8 cellular contexts compared by ENCODE assay signal in genomic region chr17:27540300-27541105, GRCh38.
A peak's percentile ranks its signal among the peaks of the same experiment; 100 is the strongest.
DNase-seq lines count a peak whose midpoint lies in the region; ATAC-seq and TF ChIP-seq lines count a peak whose summit lies in the region.

No MANE protein-coding gene starts in this region.

- no peaks in the 10 kb centered on the region for H3K9me3 ChIP-seq in Karpas-422 (ENCODE audit: low read length)

- TF ChIP-seq CTCF in AG09309 (IDR thresholded peaks at IDR 0.05; ENCODE audit: control insufficient read depth, insufficient read depth, low read depth, low read length, missing control alignments): no peak
- TF ChIP-seq CTCF in epithelial cell of proximal tubule (conservative IDR thresholded peaks at IDR 0.05; ENCODE audit: low read depth, low read length): no peak
- no peak for TF ChIP-seq CTCF in nephron progenitor cell (IDR thresholded peaks at IDR 0.05)

- no peaks in the 10 kb centered on the region for H3K36me3 Mint-ChIP-seq in nephron progenitor cell (ENCODE audit: low read depth)
- peaks cover 2% of the 10 kb centered on the region for H3K36me3 Mint-ChIP-seq in effector memory CD8-positive, alpha-beta T cell (ENCODE audit: insufficient read depth)

- H3K4me2 ChIP-seq in Karpas-422 (ENCODE audit: low read depth, low read length, poor library complexity, severe bottlenecking): no peak overlapping the region

- no peaks in the 10 kb centered on the region for H3K27me3 ChIP-seq in Karpas-422 (ENCODE audit: low read length)

- H3K4me1 ChIP-seq in Karpas-422 (ENCODE audit: low read length): peaks cover 8% of the 10 kb centered on the region

- H3K4me1 Mint-ChIP-seq in nephron progenitor cell: peaks cover 53% of the 10 kb centered on the region
- peaks cover 46 to 60% of the 10 kb centered on the region in 2 donors for H3K4me1 Mint-ChIP-seq in effector memory CD8-positive, alpha-beta T cell (ENCODE audit: low read depth in 2 of 2)

- H3K27me3 Mint-ChIP-seq in nephron progenitor cell (ENCODE audit: low read depth, poor library complexity): peaks cover 9% of the 10 kb centered on the region
- no peaks in the 10 kb centered on the region for H3K27me3 Mint-ChIP-seq in effector memory CD8-positive, alpha-beta T cell

- H3K9me2 ChIP-seq in Karpas-422 (replicated peaks; ENCODE audit: insufficient read depth, low read length): no peaks in the 10 kb centered on the region

- no peaks in the 10 kb centered on the region for H3K79me2 ChIP-seq in Karpas-422 (ENCODE audit: low read length)

- H3K4me3 Mint-ChIP-seq in nephron progenitor cell: no peak overlapping the region
- no peak overlapping the region for H3K4me3 Mint-ChIP-seq in effector memory CD8-positive, alpha-beta T cell

- ATAC-seq in HG03159 (IDR thresholded peaks at IDR 0.05; ENCODE audit: unreplicated experiment) (no peak), HG02623 (IDR thresholded peaks at IDR 0.05; ENCODE audit: unreplicated experiment) (no peak)
- ATAC-seq in effector memory CD8-positive, alpha-beta T cell (replicated peaks): no peak

- no peaks in the 10 kb centered on the region for H3K9me3 Mint-ChIP-seq in nephron progenitor cell
- no peaks in the 10 kb centered on the region for H3K9me3 Mint-ChIP-seq in effector memory CD8-positive, alpha-beta T cell

- H3K36me3 ChIP-seq in Karpas-422 (ENCODE audit: insufficient read depth, low read length): no peaks in the 10 kb centered on the region

- no peaks in the 10 kb centered on the region for H4K20me1 ChIP-seq in Karpas-422 (ENCODE audit: insufficient read depth, low read depth, low read length)

- no peak overlapping the region for H3K9ac ChIP-seq in Karpas-422 (ENCODE audit: low read length)

- H3K4me3 ChIP-seq in AG09309 (ENCODE audit: control insufficient read depth, low read depth, low read length) (no peak overlapping the region), epithelial cell of proximal tubule (ENCODE audit: low read depth, low read length) (no peak overlapping the region), Karpas-422 (ENCODE audit: low read length) (no peak overlapping the region)

- no peak overlapping the region for H2AFZ ChIP-seq in Karpas-422 (ENCODE audit: low read length)

- H3K27ac Mint-ChIP-seq in nephron progenitor cell: peak overlapping the region; percentile 52
- H3K27ac Mint-ChIP-seq in effector memory CD8-positive, alpha-beta T cell: peak overlapping the region in 1 of 2 donors; percentile 74

- DNase-seq in AG09309 (ENCODE audit: low read depth) (peak; percentile 91), NOMO-1 treated with DMSO at 0.1 percent for 48 hours (lab: John Stamatoyannopoulos, UW; ENCODE audit: unreplicated experiment) (peak; percentile 24), epithelial cell of proximal tubule (ENCODE audit: low read depth) (peak; percentile 83), nephron progenitor cell (no peak), Karpas-422 (no peak)
- no peak for DNase-seq in effector memory CD8-positive, alpha-beta T cell

- no peak overlapping the region for H3K27ac ChIP-seq in Karpas-422 (ENCODE audit: low read length)

Comparison
In these comparisons a context has a peak if more than half of its experiments do, and no peak if none do; other contexts are left out.
1. DNase-seq: peak in AG09309 (single experiment), NOMO-1 treated with DMSO at 0.1 percent for 48 hours (single experiment) and epithelial cell of proximal tubule (single experiment); none in nephron progenitor cell (single experiment), Karpas-422 (single experiment) and effector memory CD8-positive, alpha-beta T cell (0 of 3).